In the genomic region with DNA sequence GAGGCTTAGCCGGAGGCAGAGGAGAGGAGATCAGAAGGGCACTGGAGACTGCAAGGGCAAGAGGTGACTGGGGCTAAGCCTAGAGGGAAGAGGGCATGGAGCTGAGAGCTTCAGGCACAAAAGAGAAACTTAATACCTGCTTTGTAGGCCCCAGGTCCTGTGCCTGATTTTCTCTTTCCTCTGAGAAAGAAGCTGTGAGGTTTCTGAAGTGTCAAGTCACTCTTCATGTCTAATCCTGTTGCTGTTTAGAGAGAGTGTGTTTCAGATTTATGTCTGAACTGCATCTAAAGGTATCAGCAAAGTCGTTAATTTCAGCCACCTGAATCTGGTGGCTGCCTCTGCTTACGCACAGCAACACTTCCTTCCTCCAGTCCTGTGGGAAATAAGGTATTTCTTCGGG, we compare ENCODE assay signal across 1 cellular context.
A peak's percentile ranks its signal among the peaks of the same experiment; 100 is the strongest.
TF ChIP-seq lines count a peak whose summit lies in the region.

No MANE protein-coding gene starts in this region.

TF ChIP-seq in GM12878, 131 proteins besides CTCF, POLR2A, EP300 and RAD21 (continued from another document):
- no peak for TF ChIP-seq E2F4 (IDR thresholded peaks at IDR 0.05; ENCODE audit: low read depth, low read length)
- no peak for TF ChIP-seq ASH2L (IDR thresholded peaks at IDR 0.05; ENCODE audit: borderline replicate concordance, low read depth)
- 0 out of 3 replicates have a peak, but pooled peaks have one; percentile 18 for TF ChIP-seq POU2F2 (IDR thresholded peaks at IDR 0.05; ENCODE audit: borderline replicate concordance, low read depth, low read length)
- no peak for TF ChIP-seq ETV6 (conservative IDR thresholded peaks at IDR 0.05 in 1 of 2, IDR thresholded peaks at IDR 0.05 in 1 of 2; ENCODE audit: borderline replicate concordance in 1 of 2, low read depth in 1 of 2)
- TF ChIP-seq IKZF1 (conservative IDR thresholded peaks at IDR 0.05): peak; percentile 34; the same call in 1 of the 2 replicates
- TF ChIP-seq ESRRA (IDR thresholded peaks at IDR 0.05; ENCODE audit: low read length): no peak
- no peak for TF ChIP-seq RAD51 (IDR thresholded peaks at IDR 0.05)
- peak; percentile 45 for TF ChIP-seq SMARCA5 (IDR thresholded peaks at IDR 0.05)
- no peak for TF ChIP-seq GABPA (IDR thresholded peaks at IDR 0.05; ENCODE audit: low read depth)
- peak; percentile 81 for TF ChIP-seq ZNF687 (IDR thresholded peaks at IDR 0.05)
- TF ChIP-seq POLR2AphosphoS5 (IDR thresholded peaks at IDR 0.05; ENCODE audit: low read length): peak; percentile 48; the same call in 1 of the 2 replicates
- no peak for TF ChIP-seq SRF (IDR thresholded peaks at IDR 0.05; ENCODE audit: low read depth in 2 of 2, low read length in 2 of 2)
- 0 out of 2 replicates have a peak, but pooled peaks have one; percentile 50 for TF ChIP-seq NBN (IDR thresholded peaks at IDR 0.05)
- TF ChIP-seq IKZF2 (IDR thresholded peaks at IDR 0.05): peak in 1 of 2 experiments; percentile 37; a peak in 1 of 4 replicates
- no peak for TF ChIP-seq FOXM1 (IDR thresholded peaks at IDR 0.05; ENCODE audit: low read depth, low read length)
- no peak for TF ChIP-seq TCF7 (IDR thresholded peaks at IDR 0.05; ENCODE audit: borderline replicate concordance)
- peak; percentile 47; the same call in 1 of the 2 replicates for TF ChIP-seq HDGF (IDR thresholded peaks at IDR 0.05)
- no peak for TF ChIP-seq ZBED1 (IDR thresholded peaks at IDR 0.05; ENCODE audit: borderline replicate concordance)
- TF ChIP-seq PAX5 (IDR thresholded peaks at IDR 0.05; ENCODE audit: borderline replicate concordance, low read depth, low read length): 0 out of 2 replicates have a peak, but pooled peaks have one; percentile 27
- peak in 1 of 2 experiments; percentile 10; a peak in 1 of 4 replicates for TF ChIP-seq BHLHE40 (IDR thresholded peaks at IDR 0.05; ENCODE audit: borderline replicate concordance in 1 of 2, low read depth in 2 of 2, low read length in 1 of 2)
- TF ChIP-seq, protein P1, sequence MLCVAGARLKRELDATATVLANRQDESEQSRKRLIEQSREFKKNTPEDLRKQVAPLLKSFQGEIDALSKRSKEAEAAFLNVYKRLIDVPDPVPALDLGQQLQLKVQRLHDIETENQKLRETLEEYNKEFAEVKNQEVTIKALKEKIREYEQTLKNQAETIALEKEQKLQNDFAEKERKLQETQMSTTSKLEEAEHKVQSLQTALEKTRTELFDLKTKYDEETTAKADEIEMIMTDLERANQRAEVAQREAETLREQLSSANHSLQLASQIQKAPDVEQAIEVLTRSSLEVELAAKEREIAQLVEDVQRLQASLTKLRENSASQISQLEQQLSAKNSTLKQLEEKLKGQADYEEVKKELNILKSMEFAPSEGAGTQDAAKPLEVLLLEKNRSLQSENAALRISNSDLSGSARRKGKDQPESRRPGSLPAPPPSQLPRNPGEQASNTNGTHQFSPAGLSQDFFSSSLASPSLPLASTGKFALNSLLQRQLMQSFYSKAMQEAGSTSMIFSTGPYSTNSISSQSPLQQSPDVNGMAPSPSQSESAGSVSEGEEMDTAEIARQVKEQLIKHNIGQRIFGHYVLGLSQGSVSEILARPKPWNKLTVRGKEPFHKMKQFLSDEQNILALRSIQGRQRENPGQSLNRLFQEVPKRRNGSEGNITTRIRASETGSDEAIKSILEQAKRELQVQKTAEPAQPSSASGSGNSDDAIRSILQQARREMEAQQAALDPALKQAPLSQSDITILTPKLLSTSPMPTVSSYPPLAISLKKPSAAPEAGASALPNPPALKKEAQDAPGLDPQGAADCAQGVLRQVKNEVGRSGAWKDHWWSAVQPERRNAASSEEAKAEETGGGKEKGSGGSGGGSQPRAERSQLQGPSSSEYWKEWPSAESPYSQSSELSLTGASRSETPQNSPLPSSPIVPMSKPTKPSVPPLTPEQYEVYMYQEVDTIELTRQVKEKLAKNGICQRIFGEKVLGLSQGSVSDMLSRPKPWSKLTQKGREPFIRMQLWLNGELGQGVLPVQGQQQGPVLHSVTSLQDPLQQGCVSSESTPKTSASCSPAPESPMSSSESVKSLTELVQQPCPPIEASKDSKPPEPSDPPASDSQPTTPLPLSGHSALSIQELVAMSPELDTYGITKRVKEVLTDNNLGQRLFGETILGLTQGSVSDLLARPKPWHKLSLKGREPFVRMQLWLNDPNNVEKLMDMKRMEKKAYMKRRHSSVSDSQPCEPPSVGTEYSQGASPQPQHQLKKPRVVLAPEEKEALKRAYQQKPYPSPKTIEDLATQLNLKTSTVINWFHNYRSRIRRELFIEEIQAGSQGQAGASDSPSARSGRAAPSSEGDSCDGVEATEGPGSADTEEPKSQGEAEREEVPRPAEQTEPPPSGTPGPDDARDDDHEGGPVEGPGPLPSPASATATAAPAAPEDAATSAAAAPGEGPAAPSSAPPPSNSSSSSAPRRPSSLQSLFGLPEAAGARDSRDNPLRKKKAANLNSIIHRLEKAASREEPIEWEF (IDR thresholded peaks at IDR 0.05; ENCODE audit: insufficient replicate concordance, low read depth, low read length): no peak
- no peak for TF ChIP-seq YY1 (IDR thresholded peaks at IDR 0.05; ENCODE audit: low read depth, low read length)
- TF ChIP-seq ATF2 (IDR thresholded peaks at IDR 0.05; ENCODE audit: low read length): no peak
